9 cellular contexts compared by ENCODE assay signal in the genomic region with DNA sequence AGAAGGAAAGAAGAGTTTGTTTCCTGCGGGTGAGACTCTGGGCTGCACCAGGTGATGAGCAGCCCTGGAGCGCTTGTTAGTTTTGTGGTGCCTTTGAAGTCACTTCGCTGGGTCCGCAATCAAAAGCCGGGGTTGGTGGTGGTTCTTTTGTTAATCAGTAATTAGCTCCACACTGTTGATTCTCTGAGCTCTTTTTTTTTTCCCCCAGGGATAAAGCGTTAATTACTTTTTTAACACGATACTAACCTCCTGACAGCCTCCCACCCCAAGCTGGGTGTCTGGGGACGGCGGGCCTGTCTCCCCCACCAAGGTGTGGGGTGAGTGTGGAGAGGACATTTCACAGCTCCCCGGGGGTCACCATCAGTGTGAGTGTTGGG. TPM values are rescaled to one million over a fixed set of nuclear protein-coding genes. Genes with fewer than 3 reads are reported as not detected.
DNase-seq lines count a peak whose midpoint lies in the region; ATAC-seq and TF ChIP-seq lines count a peak whose summit lies in the region.
"Had no signal": no experiment of that assay in that cellular context is flagged by ENCODE, and none has a peak within 500 bp of the region (broad histone marks: within the 10 kb centered on the region; RNA-seq: fewer than 3 reads in every experiment).

No MANE protein-coding gene starts in this region.

- 0 out of 2 replicates have a peak, but pooled peaks cover 4% of the 10 kb centered on the region for H3F3A ChIP-seq in GM23338 (replicated peaks; ENCODE audit: low read depth)

- H3K4me3 ChIP-seq in GM23338, result no peak overlapping the region
- H3K4me3 ChIP-seq: lower lobe of right lung had no signal

- no peak overlapping the region for H2AFZ ChIP-seq in GM23338

- H3K27me3 ChIP-seq in GM23338 (ENCODE audit: insufficient read depth), result no peaks in the 10 kb centered on the region

- TF ChIP-seq CTCF in GM23338 (conservative IDR thresholded peaks at IDR 0.05; ENCODE audit: low read depth in 2 of 2), result no peak

- peaks cover 10% of the 10 kb centered on the region for H3K4me1 ChIP-seq in GM23338 (ENCODE audit: insufficient read depth)

- H3K27ac Mint-ChIP-seq in GM23338 (peak overlapping the region; percentile 91; the same call in 1 of the 2 replicates), T-helper 17 cell (peak overlapping the region; percentile 90)
- H3K27ac Mint-ChIP-seq in activated naive CD8-positive, alpha-beta T cell treated with anti-CD3 and anti-CD28 coated beads, Interleukin-2, amount 50 U/mL, for 24 hours, result peak overlapping the region; percentile 97

- DNase-seq in GM23338 (ENCODE audit: low spot score) (peak; percentile 47), T-helper 17 cell (no peak), HUDEP-2 (lab: John Stamatoyannopoulos, UW; ENCODE audit: unreplicated experiment in 76 of 76) (no peak), NCI-H1694 treated with DMSO at 0.1 percent for 48 hours (lab: John Stamatoyannopoulos, UW) (no peak)
- peak; percentile 23 for DNase-seq in activated naive CD8-positive, alpha-beta T cell treated with anti-CD3 and anti-CD28 coated beads, Interleukin-2, amount 50 U/mL, for 24 hours
- DNase-seq in stimulated activated CD4-positive, alpha-beta T cell treated with anti-CD3 and anti-CD28 coated beads, Interleukin-2, amount 100 ng/mL, for 4 hours (ENCODE audit: low read depth), result peak; percentile 16

- no peaks in the 10 kb centered on the region; the same call in 2 of the 3 replicates for H3K9me3 Mint-ChIP-seq in GM23338
- peaks cover 4% of the 10 kb centered on the region for H3K9me3 Mint-ChIP-seq in activated naive CD8-positive, alpha-beta T cell treated with anti-CD3 and anti-CD28 coated beads, Interleukin-2, amount 50 U/mL, for 24 hours

- H3K79me2 ChIP-seq in GM23338 (replicated peaks; ENCODE audit: insufficient read depth), result no peaks in the 10 kb centered on the region

- H3K36me3 Mint-ChIP-seq in GM23338 (ENCODE audit: low read depth), result no peaks in the 10 kb centered on the region
- H3K36me3 Mint-ChIP-seq in T-helper 17 cell (ENCODE audit: low read depth), result peaks cover 2% of the 10 kb centered on the region
- peaks cover 17% of the 10 kb centered on the region for H3K36me3 Mint-ChIP-seq in activated naive CD8-positive, alpha-beta T cell treated with anti-CD3 and anti-CD28 coated beads, Interleukin-2, amount 50 U/mL, for 24 hours (ENCODE audit: low read depth)

- H3K36me3 ChIP-seq in GM23338 (ENCODE audit: insufficient read depth), result no peaks in the 10 kb centered on the region

- H3K4me1 Mint-ChIP-seq in GM23338, result peaks cover 44% of the 10 kb centered on the region
- H3K4me1 Mint-ChIP-seq in T-helper 17 cell, result peaks cover 47% of the 10 kb centered on the region
- peaks cover 71% of the 10 kb centered on the region for H3K4me1 Mint-ChIP-seq in activated naive CD8-positive, alpha-beta T cell treated with anti-CD3 and anti-CD28 coated beads, Interleukin-2, amount 50 U/mL, for 24 hours

- H4K20me1 ChIP-seq in GM23338 (replicated peaks; ENCODE audit: insufficient read depth), result no peaks in the 10 kb centered on the region

- H3K27me3 Mint-ChIP-seq in GM23338 (ENCODE audit: insufficient read depth, low read depth, poor library complexity) (peaks cover 29% of the 10 kb centered on the region), T-helper 17 cell (no peaks in the 10 kb centered on the region)
- H3K27me3 Mint-ChIP-seq in activated naive CD8-positive, alpha-beta T cell treated with anti-CD3 and anti-CD28 coated beads, Interleukin-2, amount 50 U/mL, for 24 hours, result peaks cover 3% of the 10 kb centered on the region

- H3K4me3 Mint-ChIP-seq in GM23338 (no peak overlapping the region; the same call in 2 of the 3 replicates), T-helper 17 cell (peak overlapping the region; percentile 65)
- H3K4me3 Mint-ChIP-seq in activated naive CD8-positive, alpha-beta T cell treated with anti-CD3 and anti-CD28 coated beads, Interleukin-2, amount 50 U/mL, for 24 hours, result peak overlapping the region; percentile 62

- H3K9me3 ChIP-seq in T-helper 17 cell (ENCODE audit: control insufficient read depth, low read length, poor library complexity, severe bottlenecking), result no peaks in the 10 kb centered on the region
- H3K9me3 ChIP-seq: lower lobe of right lung had no signal

- ATAC-seq in GM23338 (peak; percentile 19), T-helper 17 cell (peak; percentile 49), GM19351 (IDR thresholded peaks at IDR 0.05; ENCODE audit: unreplicated experiment) (no peak), HG02759 (IDR thresholded peaks at IDR 0.05; ENCODE audit: unreplicated experiment) (no peak)
- ATAC-seq in activated naive CD8-positive, alpha-beta T cell treated with anti-CD3 and anti-CD28 coated beads, Interleukin-2, amount 50 U/mL, for 24 hours, result peak; percentile 13
- ATAC-seq: lower lobe of right lung had no signal

- no peaks in the 10 kb centered on the region for H3K9me2 ChIP-seq in GM23338 (ENCODE audit: insufficient read depth)

- no peak overlapping the region for H3K27ac ChIP-seq in GM23338 (ENCODE audit: low read depth)
- H3K27ac ChIP-seq: lower lobe of right lung had no signal

- peak overlapping the region; percentile 62; the same call in 1 of the 2 replicates for H3K4me2 ChIP-seq in GM23338

TF ChIP-seq in GM23338, 12 proteins besides CTCF, POLR2A, EP300 and RAD21 (continues in another document):
- TF ChIP-seq, protein P1, sequence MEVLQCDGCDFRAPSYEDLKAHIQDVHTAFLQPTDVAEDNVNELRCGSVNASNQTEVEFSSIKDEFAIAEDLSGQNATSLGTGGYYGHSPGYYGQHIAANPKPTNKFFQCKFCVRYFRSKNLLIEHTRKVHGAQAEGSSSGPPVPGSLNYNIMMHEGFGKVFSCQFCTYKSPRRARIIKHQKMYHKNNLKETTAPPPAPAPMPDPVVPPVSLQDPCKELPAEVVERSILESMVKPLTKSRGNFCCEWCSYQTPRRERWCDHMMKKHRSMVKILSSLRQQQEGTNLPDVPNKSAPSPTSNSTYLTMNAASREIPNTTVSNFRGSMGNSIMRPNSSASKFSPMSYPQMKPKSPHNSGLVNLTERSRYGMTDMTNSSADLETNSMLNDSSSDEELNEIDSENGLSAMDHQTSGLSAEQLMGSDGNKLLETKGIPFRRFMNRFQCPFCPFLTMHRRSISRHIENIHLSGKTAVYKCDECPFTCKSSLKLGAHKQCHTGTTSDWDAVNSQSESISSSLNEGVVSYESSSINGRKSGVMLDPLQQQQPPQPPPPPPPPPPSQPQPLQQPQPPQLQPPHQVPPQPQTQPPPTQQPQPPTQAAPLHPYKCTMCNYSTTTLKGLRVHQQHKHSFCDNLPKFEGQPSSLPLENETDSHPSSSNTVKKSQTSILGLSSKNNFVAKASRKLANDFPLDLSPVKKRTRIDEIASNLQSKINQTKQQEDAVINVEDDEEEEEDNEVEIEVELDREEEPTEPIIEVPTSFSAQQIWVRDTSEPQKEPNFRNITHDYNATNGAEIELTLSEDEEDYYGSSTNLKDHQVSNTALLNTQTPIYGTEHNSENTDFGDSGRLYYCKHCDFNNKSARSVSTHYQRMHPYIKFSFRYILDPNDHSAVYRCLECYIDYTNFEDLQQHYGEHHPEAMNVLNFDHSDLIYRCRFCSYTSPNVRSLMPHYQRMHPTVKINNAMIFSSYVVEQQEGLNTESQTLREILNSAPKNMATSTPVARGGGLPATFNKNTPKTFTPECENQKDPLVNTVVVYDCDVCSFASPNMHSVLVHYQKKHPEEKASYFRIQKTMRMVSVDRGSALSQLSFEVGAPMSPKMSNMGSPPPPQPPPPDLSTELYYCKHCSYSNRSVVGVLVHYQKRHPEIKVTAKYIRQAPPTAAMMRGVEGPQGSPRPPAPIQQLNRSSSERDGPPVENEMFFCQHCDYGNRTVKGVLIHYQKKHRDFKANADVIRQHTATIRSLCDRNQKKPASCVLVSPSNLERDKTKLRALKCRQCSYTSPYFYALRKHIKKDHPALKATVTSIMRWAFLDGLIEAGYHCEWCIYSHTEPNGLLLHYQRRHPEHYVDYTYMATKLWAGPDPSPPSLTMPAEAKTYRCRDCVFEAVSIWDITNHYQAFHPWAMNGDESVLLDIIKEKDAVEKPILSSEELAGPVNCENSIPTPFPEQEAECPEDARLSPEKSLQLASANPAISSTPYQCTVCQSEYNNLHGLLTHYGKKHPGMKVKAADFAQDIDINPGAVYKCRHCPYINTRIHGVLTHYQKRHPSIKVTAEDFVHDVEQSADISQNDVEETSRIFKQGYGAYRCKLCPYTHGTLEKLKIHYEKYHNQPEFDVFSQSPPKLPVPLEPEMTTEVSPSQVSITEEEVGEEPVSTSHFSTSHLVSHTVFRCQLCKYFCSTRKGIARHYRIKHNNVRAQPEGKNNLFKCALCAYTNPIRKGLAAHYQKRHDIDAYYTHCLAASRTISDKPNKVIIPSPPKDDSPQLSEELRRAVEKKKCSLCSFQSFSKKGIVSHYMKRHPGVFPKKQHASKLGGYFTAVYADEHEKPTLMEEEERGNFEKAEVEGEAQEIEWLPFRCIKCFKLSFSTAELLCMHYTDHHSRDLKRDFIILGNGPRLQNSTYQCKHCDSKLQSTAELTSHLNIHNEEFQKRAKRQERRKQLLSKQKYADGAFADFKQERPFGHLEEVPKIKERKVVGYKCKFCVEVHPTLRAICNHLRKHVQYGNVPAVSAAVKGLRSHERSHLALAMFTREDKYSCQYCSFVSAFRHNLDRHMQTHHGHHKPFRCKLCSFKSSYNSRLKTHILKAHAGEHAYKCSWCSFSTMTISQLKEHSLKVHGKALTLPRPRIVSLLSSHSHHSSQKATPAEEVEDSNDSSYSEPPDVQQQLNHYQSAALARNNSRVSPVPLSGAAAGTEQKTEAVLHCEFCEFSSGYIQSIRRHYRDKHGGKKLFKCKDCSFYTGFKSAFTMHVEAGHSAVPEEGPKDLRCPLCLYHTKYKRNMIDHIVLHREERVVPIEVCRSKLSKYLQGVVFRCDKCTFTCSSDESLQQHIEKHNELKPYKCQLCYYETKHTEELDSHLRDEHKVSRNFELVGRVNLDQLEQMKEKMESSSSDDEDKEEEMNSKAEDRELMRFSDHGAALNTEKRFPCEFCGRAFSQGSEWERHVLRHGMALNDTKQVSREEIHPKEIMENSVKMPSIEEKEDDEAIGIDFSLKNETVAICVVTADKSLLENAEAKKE (CRISPR knock-in tag; IDR thresholded peaks at IDR 0.05), result no peak
- TF ChIP-seq CREB1 (CRISPR knock-in tag; IDR thresholded peaks at IDR 0.05; ENCODE audit: low read depth), result no peak
- no peak for TF ChIP-seq EZH2 (IDR thresholded peaks at IDR 0.05; ENCODE audit: low read depth, unreplicated experiment)
- TF ChIP-seq ZNF114 (CRISPR knock-in tag; IDR thresholded peaks at IDR 0.05), result no peak
- no peak for TF ChIP-seq EZH2phosphoT487 (IDR thresholded peaks at IDR 0.05; ENCODE audit: unreplicated experiment)
- TF ChIP-seq JUNB (IDR thresholded peaks at IDR 0.05; ENCODE audit: unreplicated experiment), result no peak
- no peak for TF ChIP-seq ZNF331 (CRISPR knock-in tag; IDR thresholded peaks at IDR 0.05; ENCODE audit: low read depth)
- TF ChIP-seq NANOG (IDR thresholded peaks at IDR 0.05; ENCODE audit: borderline replicate concordance), result no peak

RNA-seq across cellular contexts. Expression of a gene that starts 56.6 kb away (rescaled TPM):
- 4.4 and 6.1 TPM in 2 replicates for total RNA-seq in GM23338 (2014; rRNA removed; shearing (Covaris generic))
- 1.1 and 2.1 TPM in 2 replicates for polyA plus RNA-seq in GM23338 (2016; fragmentation: Nextera tagmentation; extraction: Ambion mirVana)
- total RNA-seq in T-helper 17 cell, result 10 to 100 TPM; 64.1 to 67.3 TPM

Comparison
In these comparisons a context has a peak if more than half of its experiments do, and no peak if none do; other contexts are left out.
1. ATAC-seq: peak in GM23338 (single experiment), T-helper 17 cell (single experiment) and activated naive CD8-positive, alpha-beta T cell treated with anti-CD3 and anti-CD28 coated beads, Interleukin-2, amount 50 U/mL, for 24 hours (single experiment); none in GM19351 (single experiment) and HG02759 (single experiment).
2. DNase-seq: peak in GM23338 (single experiment), activated naive CD8-positive, alpha-beta T cell treated with anti-CD3 and anti-CD28 coated beads, Interleukin-2, amount 50 U/mL, for 24 hours (single experiment) and stimulated activated CD4-positive, alpha-beta T cell treated with anti-CD3 and anti-CD28 coated beads, Interleukin-2, amount 100 ng/mL, for 4 hours (single experiment); none in T-helper 17 cell (0 of 3), HUDEP-2 (0 of 76) and NCI-H1694 treated with DMSO at 0.1 percent for 48 hours (single experiment).
3. Peak in every context shown above with its lines, with median percentiles within 50 percentile points of each other: H3K27ac Mint-ChIP-seq.